Comparison of ENCODE assay signal across 37 cellular contexts in the genomic region with DNA sequence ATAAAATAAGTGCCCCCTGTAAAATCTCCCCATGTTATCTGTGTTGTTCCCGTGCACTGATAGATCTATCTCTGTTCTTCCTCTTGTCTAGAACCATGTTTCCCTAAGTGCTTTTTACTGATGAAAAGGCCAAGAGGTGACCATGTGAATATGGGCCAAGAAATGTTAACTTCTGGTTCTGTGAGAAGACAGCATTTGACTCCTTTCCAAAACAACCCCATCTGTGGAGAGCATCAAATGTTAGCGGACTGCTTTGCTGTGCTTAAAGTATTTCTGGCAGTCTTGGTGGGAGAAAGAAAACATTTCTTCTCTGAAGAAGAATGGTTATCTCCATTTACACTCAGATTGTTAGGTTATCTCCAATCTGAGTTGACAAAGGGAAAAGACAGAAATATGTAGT. TPM values are rescaled to one million over a fixed set of nuclear protein-coding genes. Genes with fewer than 3 reads are reported as not detected.
"Had no signal": no experiment of that assay in that cellular context is flagged by ENCODE, and none has a peak within 500 bp of the region (broad histone marks: within the 10 kb centered on the region; RNA-seq: fewer than 3 reads in every experiment).

No MANE protein-coding gene starts in this region.

- H3K4me1 ChIP-seq: adrenal gland, body of pancreas, breast epithelium had no signal

- H3K4me3 Mint-ChIP-seq: activated B cell treated with CpG ODN at 0.5 μM for 24 hours; activated CD4-positive, alpha-beta memory T cell treated with anti-CD3 and anti-CD28 coated beads for 36 hours; activated CD4-positive, alpha-beta T cell treated with anti-CD3 and anti-CD28 coated beads, Interleukin-2, amount 10 ng/mL, durations not matched to agents 24 days and 14 days; activated CD8-positive, alpha-beta T cell treated with anti-CD3 and anti-CD28 coated beads for 36 hours; activated naive CD4-positive, alpha-beta T cell treated with anti-CD3 and anti-CD28 coated beads for 36 hours; activated naive CD8-positive, alpha-beta T cell treated with anti-CD3 and anti-CD28 coated beads for 36 hours; activated T-cell treated with anti-CD3 and anti-CD28 coated beads, Interleukin-2, amount 50 U/mL, for 4 hours; activated T-cell treated with anti-CD3 and anti-CD28 coated beads, Interleukin-2, amount 50 U/mL, for 72 hours; activated T-helper 1 cell treated with anti-CD3 and anti-CD28 coated beads, Interleukin-12 subunit alpha, Interleukin-12 subunit beta, Interleukin-2, Interleukin-4 antibody, amounts not matched to agents 30 ng/mL and 10 ng/mL and 1 ng/mL, durations not matched to agents 14 hours and 24 hours and 36 hours; activated T-helper 17 cell treated with anti-CD3 and anti-CD28 coated beads, Interleukin-2, amount 50 U/mL, for 72 hours; T-helper 1 cell treated with Interleukin-12 subunit alpha and Interleukin-12 subunit beta and Interleukin-4 antibody, amounts not matched to agents 30 μg/mL and 1 μg/mL, for 36 hours; T-helper 2 cell treated with Interferon-gamma antibody and Interleukin-4, amounts not matched to agents 5 μg/mL and 100 μg/mL, for 36 hours had no signal

- DNase-seq: activated B cell treated with CpG ODN at 0.5 μM for 24 hours; activated CD4-positive, alpha-beta memory T cell treated with anti-CD3 and anti-CD28 coated beads for 36 hours; activated CD4-positive, alpha-beta T cell treated with anti-CD3 and anti-CD28 coated beads for 4 hours; activated CD4-positive, alpha-beta T cell treated with anti-CD3 and anti-CD28 coated beads, Interleukin-2, amount 10 ng/mL, durations not matched to agents 24 days and 14 days; activated CD4-positive, alpha-beta T cell treated with anti-CD3 and anti-CD28 coated beads, Interleukin-2, amount 50 U/mL, for 1 hour; activated CD4-positive, alpha-beta T cell treated with anti-CD3 and anti-CD28 coated beads, Interleukin-2, amount 50 U/mL, for 4 hours; activated CD4-positive, CD25-positive, alpha-beta regulatory T cell treated with anti-CD3 and anti-CD28 coated beads, Interleukin-2, amount 50 U/mL, for 72 hours; activated CD8-positive, alpha-beta memory T cell treated with anti-CD3 and anti-CD28 coated beads, Interleukin-2, amount 50 U/mL, for 4 hours; activated CD8-positive, alpha-beta T cell treated with anti-CD3 and anti-CD28 coated beads for 36 hours; activated effector memory CD4-positive, alpha-beta T cell treated with anti-CD3 and anti-CD28 coated beads, Interleukin-2, amount 50 U/mL, for 16 hours; activated gamma-delta T cell treated with Interleukin-2 at 50 U/mL for 16 hours; activated naive CD4-positive, alpha-beta T cell; activated naive CD4-positive, alpha-beta T cell treated with anti-CD3 and anti-CD28 coated beads for 36 hours; activated naive CD4-positive, alpha-beta T cell treated with anti-CD3 and anti-CD28 coated beads, Interleukin-2, amount 50 U/mL, for 16 hours; activated naive CD8-positive, alpha-beta T cell treated with anti-CD3 and anti-CD28 coated beads for 36 hours; activated T-cell treated with anti-CD3 and anti-CD28 coated beads for 4 hours; activated T-cell treated with anti-CD3 and anti-CD28 coated beads, Interleukin-2, amount 50 U/mL, for 1 hour; activated T-cell treated with anti-CD3 and anti-CD28 coated beads, Interleukin-2, amount 50 U/mL, for 4 hours; activated T-cell treated with anti-CD3 and anti-CD28 coated beads, Interleukin-2, amount 50 U/mL, for 72 hours; adrenal gland; amniotic stem cell; aorta; body of pancreas; brain microvascular endothelial cell; central memory CD4-positive, alpha-beta T cell; T-helper 1 cell; T-helper 2 cell; T-helper 9 cell had no signal

- FAIRE-seq: TTC549 had no signal

- H3K4me1 Mint-ChIP-seq: activated B cell treated with CpG ODN at 0.5 μM for 24 hours; activated CD4-positive, alpha-beta T cell treated with anti-CD3 and anti-CD28 coated beads, Interleukin-2, amount 10 ng/mL, durations not matched to agents 24 days and 14 days; activated naive CD8-positive, alpha-beta T cell treated with anti-CD3 and anti-CD28 coated beads for 36 hours; activated T-helper 17 cell treated with anti-CD3 and anti-CD28 coated beads, Interleukin-2, amount 50 U/mL, for 72 hours had no signal

- H3K27me3 Mint-ChIP-seq: activated B cell treated with CpG ODN at 0.5 μM for 24 hours; activated CD4-positive, alpha-beta memory T cell treated with anti-CD3 and anti-CD28 coated beads for 36 hours; activated CD4-positive, alpha-beta T cell treated with anti-CD3 and anti-CD28 coated beads, Interleukin-2, amount 10 ng/mL, durations not matched to agents 24 days and 14 days; activated CD8-positive, alpha-beta T cell treated with anti-CD3 and anti-CD28 coated beads for 36 hours; activated naive CD8-positive, alpha-beta T cell treated with anti-CD3 and anti-CD28 coated beads for 36 hours; activated T-helper 17 cell treated with anti-CD3 and anti-CD28 coated beads, Interleukin-2, amount 50 U/mL, for 72 hours had no signal

- H3K27me3 ChIP-seq: adrenal gland, body of pancreas, brain microvascular endothelial cell, breast epithelium had no signal

- H3K9me3 Mint-ChIP-seq: activated CD4-positive, alpha-beta T cell treated with anti-CD3 and anti-CD28 coated beads, Interleukin-2, amount 10 ng/mL, durations not matched to agents 24 days and 14 days had no signal

- H3K36me3 ChIP-seq: adrenal gland, brain microvascular endothelial cell, breast epithelium had no signal

- H3K9me3 ChIP-seq: adrenal gland, body of pancreas had no signal

- H3K27ac ChIP-seq: adrenal gland, body of pancreas, brain microvascular endothelial cell, breast epithelium, VCaP had no signal

- H3K4me3 ChIP-seq: adrenal gland, body of pancreas, breast epithelium had no signal

- H3K27ac Mint-ChIP-seq: activated B cell treated with CpG ODN at 0.5 μM for 24 hours; activated CD4-positive, alpha-beta memory T cell treated with anti-CD3 and anti-CD28 coated beads for 36 hours; activated CD4-positive, alpha-beta T cell treated with anti-CD3 and anti-CD28 coated beads, Interleukin-2, amount 10 ng/mL, durations not matched to agents 24 days and 14 days; activated CD8-positive, alpha-beta T cell treated with anti-CD3 and anti-CD28 coated beads for 36 hours; activated naive CD4-positive, alpha-beta T cell treated with anti-CD3 and anti-CD28 coated beads for 36 hours; activated naive CD4-positive, alpha-beta T cell treated with anti-CD3 and anti-CD28 coated beads, Interleukin-2, amount 50 U/mL, for 72 hours; activated naive CD8-positive, alpha-beta T cell treated with anti-CD3 and anti-CD28 coated beads for 36 hours; activated T-cell treated with anti-CD3 and anti-CD28 coated beads, Interleukin-2, amount 50 U/mL, for 72 hours; activated T-helper 1 cell treated with anti-CD3 and anti-CD28 coated beads, Interleukin-12 subunit alpha, Interleukin-12 subunit beta, Interleukin-2, Interleukin-4 antibody, amounts not matched to agents 30 ng/mL and 10 ng/mL and 1 ng/mL, durations not matched to agents 14 hours and 24 hours and 36 hours; activated T-helper 17 cell treated with anti-CD3 and anti-CD28 coated beads, Interleukin-2, amount 50 U/mL, for 72 hours; T-helper 1 cell treated with Interleukin-12 subunit alpha and Interleukin-12 subunit beta and Interleukin-4 antibody, amounts not matched to agents 30 μg/mL and 1 μg/mL, for 36 hours; T-helper 2 cell treated with Interferon-gamma antibody and Interleukin-4, amounts not matched to agents 5 μg/mL and 100 μg/mL, for 36 hours had no signal

- H3K36me3 Mint-ChIP-seq: activated CD4-positive, alpha-beta memory T cell treated with anti-CD3 and anti-CD28 coated beads for 36 hours; activated naive CD4-positive, alpha-beta T cell treated with anti-CD3 and anti-CD28 coated beads, Interleukin-2, amount 50 U/mL, for 72 hours; activated naive CD8-positive, alpha-beta T cell treated with anti-CD3 and anti-CD28 coated beads for 36 hours had no signal

RNA-seq across cellular contexts. Expression of a gene that starts 58.6 kb away (rescaled TPM):
- total RNA-seq: activated B cell treated with CpG ODN at 0.5 μM for 24 hours; activated CD4-positive, alpha-beta memory T cell treated with anti-CD3 and anti-CD28 coated beads for 36 hours; activated CD4-positive, alpha-beta T cell treated with anti-CD3 and anti-CD28 coated beads, Interleukin-2, amount 10 ng/mL, durations not matched to agents 24 days and 14 days; activated CD8-positive, alpha-beta memory T cell treated with anti-CD3 and anti-CD28 coated beads for 36 hours; activated CD8-positive, alpha-beta T cell treated with anti-CD3 and anti-CD28 coated beads for 36 hours; activated naive CD4-positive, alpha-beta T cell treated with anti-CD3 and anti-CD28 coated beads for 36 hours; activated naive CD8-positive, alpha-beta T cell treated with anti-CD3 and anti-CD28 coated beads for 36 hours; activated T-cell treated with anti-CD3 and anti-CD28 coated beads, Interleukin-2, amount 50 U/mL, for 72 hours; activated T-helper 1 cell treated with anti-CD3 and anti-CD28 coated beads, Interleukin-12 subunit alpha, Interleukin-12 subunit beta, Interleukin-2, Interleukin-4 antibody, amounts not matched to agents 30 ng/mL and 10 ng/mL and 1 ng/mL, durations not matched to agents 14 hours and 24 hours and 36 hours had no signal
